13 cellular contexts compared by ENCODE assay signal in genomic region chr1:23010025-23010424, GRCh38. TPM values are rescaled to one million over a fixed set of nuclear protein-coding genes. Genes with fewer than 3 reads are reported as not detected.
DNase-seq lines count a peak whose midpoint lies in the region; ATAC-seq, FAIRE-seq and TF ChIP-seq lines count a peak whose summit lies in the region.
"Not testable (repeated sequence)": the region's sequence is repeated elsewhere in the genome, so short reads cannot be mapped to it uniquely, and the experiment has no call there.
"Had no signal": no experiment of that assay in that cellular context is flagged by ENCODE, and none has a peak within 500 bp of the region (broad histone marks: within the 10 kb centered on the region; RNA-seq: fewer than 3 reads in every experiment).

No MANE protein-coding gene starts in this region.

- not testable (repeated sequence) for TF ChIP-seq POLR2A in HepG2 (IDR thresholded peaks at IDR 0.05; ENCODE audit: insufficient read depth in 1 of 2, low read depth in 2 of 2, low read length in 2 of 2)

- H3K4me3 ChIP-seq in HEK293 (ENCODE audit: low read depth, low read length); PC-3 (ENCODE audit: low read length); SJSA1; epithelial cell of esophagus (ENCODE audit: low read length); HepG2 (replicated peaks in 1 of 3; ENCODE audit: insufficient read depth in 1 of 3, low read depth in 2 of 3, low read length in 3 of 3): not testable (repeated sequence)

- WGBS in HepG2 (ENCODE audit: low lambda C conversion rate), result 60% methylated on average over 8 of the region's 8 CpGs

- in situ Hi-C loops in HepG2 (cut with HindIII; ENCODE audit: extremely low pct_ligation_motif_present, low pct_unique_long_range_greater_than_20kb), result not testable (repeated sequence)

- peaks cover 17% of the 10 kb centered on the region for H3K4me1 Mint-ChIP-seq in MCF 10A (ENCODE audit: insufficient read depth, unreplicated experiment)

- H3K27ac Mint-ChIP-seq in MCF 10A (ENCODE audit: low read depth, unreplicated experiment), result peak overlapping the region; percentile 99

- not testable (repeated sequence) for H3K9me3 ChIP-seq in HEK293 (ENCODE audit: control insufficient read depth, insufficient read depth, low read depth, low read length); PC-3 (ENCODE audit: low read length); SJSA1 (replicated peaks); HepG2 (ENCODE audit: low read length)

- not testable (repeated sequence) for H3K36me3 ChIP-seq in HEK293 (ENCODE audit: control insufficient read depth in 2 of 2, insufficient read depth in 1 of 2, low read length in 2 of 2); PC-3 (ENCODE audit: low read depth, low read length); SJSA1; HepG2 (replicated peaks in 1 of 2; ENCODE audit: control insufficient read depth in 1 of 2, insufficient read depth in 2 of 2, low read length in 2 of 2)

- H3K27ac ChIP-seq in HEK293 (ENCODE audit: extremely low read depth, low read depth, low read length); HepG2 (ENCODE audit: extremely low read length, insufficient read depth, low read length): not testable (repeated sequence)
- H3K27ac ChIP-seq in PC-3 (ENCODE audit: low read length), result peak overlapping the region; percentile 97
- peak overlapping the region; percentile 67 for H3K27ac ChIP-seq in SJSA1

- not testable (repeated sequence) for FAIRE-seq in HepG2 (lab: Jason Lieb, UNC)

- not testable (repeated sequence) for H2AFZ ChIP-seq in PC-3 (ENCODE audit: low read length)
- peak overlapping the region; percentile 42 for H2AFZ ChIP-seq in HepG2 (ENCODE audit: low read length)

- POLR2A ChIA-PET in HEK293 (lab: Yijun Ruan, JAX), result not testable (repeated sequence)
- POLR2A ChIA-PET in PC-3 (lab: Charles Lee; ENCODE audit: unreplicated experiment), result interaction anchor here (0.6 kb wide), 1 partner anchor 346 kb away, joined by 4 read pairs; no protein-coding TSS in a partner anchor
- POLR2A ChIA-PET in MCF 10A (lab: Yijun Ruan, JAX), result interaction anchor here (0.6 to 2.8 kb wide), 3 partner anchors 10 to 22 kb away, joined by 3 to 48 read pairs (median 4); partner anchors contain the start of gene KDM1A
- POLR2A ChIA-PET in HepG2 (lab: Yijun Ruan, JAX), result interaction anchor here (0.8 kb wide), 1 partner anchor 10 kb away, joined by 3 read pairs; no protein-coding TSS in a partner anchor

- not testable (repeated sequence) for TF ChIP-seq RAD21 in HepG2 (CRISPR knock-in tag; IDR thresholded peaks at IDR 0.05)

- not testable (repeated sequence) for H3K27me3 Mint-ChIP-seq in MCF 10A (ENCODE audit: insufficient read depth, unreplicated experiment)

- H3K9me3 Mint-ChIP-seq in MCF 10A (ENCODE audit: unreplicated experiment), result not testable (repeated sequence)

- H3F3A ChIP-seq in PC-3 (ENCODE audit: low read length, unreplicated experiment), result not testable (repeated sequence)

- not testable (repeated sequence) for H4K20me1 ChIP-seq in PC-3 (ENCODE audit: low read length); HepG2 (ENCODE audit: insufficient read depth, low read length)

- not testable (repeated sequence) for BruUV-seq in PC-3 (replicated peaks; lab: Mats Ljungman, UMichigan); MCF 10A (replicated peaks; lab: Mats Ljungman, UMichigan); HepG2 (replicated peaks; lab: Mats Ljungman, UMichigan)

- intact Hi-C loops in PC-3 (cut with micrococcal nuclease), result loop anchor here (2.0 kb wide), 1 partner anchor 33 kb away; no protein-coding TSS in a partner anchor
- intact Hi-C loops in MCF 10A (cut with micrococcal nuclease); HepG2 (cut with micrococcal nuclease; ENCODE audit: unreplicated experiment): not testable (repeated sequence)

- peak overlapping the region; percentile 89 for H3K9ac ChIP-seq in PC-3 (ENCODE audit: low read length)
- not testable (repeated sequence) for H3K9ac ChIP-seq in HepG2 (ENCODE audit: insufficient read depth, low read depth, low read length)

- not testable (repeated sequence) for H3K4me3 Mint-ChIP-seq in MCF 10A (ENCODE audit: unreplicated experiment)

- not testable (repeated sequence) for H3K79me2 ChIP-seq in PC-3 (ENCODE audit: low read length); HepG2 (ENCODE audit: insufficient read depth, low read length)

- CTCF ChIA-PET in HEK293 (lab: Yijun Ruan, JAX); PC-3 (lab: Charles Lee); HepG2 (lab: Yijun Ruan, JAX; ENCODE audit: low intra/inter-chr PET ratio, low total read pairs): not testable (repeated sequence)
- CTCF ChIA-PET in MCF 10A (lab: Yijun Ruan, JAX), result interaction anchor here (0.6 to 0.7 kb wide), 3 partner anchors 27 to 540 kb away, joined by 3 to 4 read pairs (median 3); no protein-coding TSS in a partner anchor

- ATAC-seq in PC-3, HepG2: not testable (repeated sequence)

- not testable (repeated sequence) for TF ChIP-seq EP300 in HepG2 (IDR thresholded peaks at IDR 0.05; ENCODE audit: low read depth in 2 of 2, low read length in 2 of 2); HepG2 (CRISPR knock-in tag; IDR thresholded peaks at IDR 0.05; ENCODE audit: borderline replicate concordance)

- not testable (repeated sequence) for H3K27me3 ChIP-seq in PC-3 (ENCODE audit: low read length); SJSA1 (replicated peaks)
- peaks cover 0 to 13% of the 10 kb centered on the region in 2 experiments; a peak in 1 of 5 replicates for H3K27me3 ChIP-seq in HepG2 (ENCODE audit: control insufficient read depth in 1 of 2, insufficient read depth in 2 of 2, low read length in 2 of 2)

- peak overlapping the region; percentile 73 for H3K4me2 ChIP-seq in PC-3 (ENCODE audit: low read length)
- H3K4me2 ChIP-seq in HepG2 (ENCODE audit: low read depth, low read length), result peak overlapping the region; percentile 27; the same call in 1 of the 2 replicates

- not testable (repeated sequence) for H3K4me1 ChIP-seq in HEK293 (ENCODE audit: control insufficient read depth, insufficient read depth, low read length); HepG2 (ENCODE audit: insufficient read depth, low read length)
- H3K4me1 ChIP-seq in PC-3 (ENCODE audit: insufficient read depth, low read length), result peaks cover 24% of the 10 kb centered on the region
- H3K4me1 ChIP-seq in SJSA1 (replicated peaks), result peaks cover 12% of the 10 kb centered on the region

- H3K9me2 ChIP-seq in PC-3 (replicated peaks; ENCODE audit: low read length), result not testable (repeated sequence)

- TF ChIP-seq CTCF in HEK293 (tag by site-specific recombination; IDR thresholded peaks at IDR 0.05); PC-3 (conservative IDR thresholded peaks at IDR 0.05; ENCODE audit: low read depth, low read length); MCF 10A (IDR thresholded peaks at IDR 0.05; ENCODE audit: unreplicated experiment); epithelial cell of esophagus (IDR thresholded peaks at IDR 0.05; ENCODE audit: insufficient read depth, low read depth, low read length, missing control alignments); HepG2 (CRISPR knock-in tag; IDR thresholded peaks at IDR 0.05): not testable (repeated sequence)

- H3K36me3 Mint-ChIP-seq in MCF 10A (ENCODE audit: insufficient read depth, unreplicated experiment), result not testable (repeated sequence)

- not testable (repeated sequence) for DNase-seq in PC-3; SJSA1 (ENCODE audit: low read depth in 1 of 2, low spot score in 2 of 2); MCF 10A (ENCODE audit: unreplicated experiment); HepG2 (ENCODE audit: low spot score)
- peak; percentile 10 for DNase-seq in epithelial cell of esophagus (ENCODE audit: low read depth)

RNA-seq across cellular contexts. Expression of gene TEX46, which starts 5.6 kb away (rescaled TPM):
- total RNA-seq in PC-3 (2014; rRNA removed) (not detected in 2 replicates), MCF 10A (2022) (0.71 TPM in 1 of 2 replicates, not detected in the other), HepG2 (2016; rRNA removed; fragmentation: Illumina TruSeq; extraction: Trizol) (not detected in 2 replicates)
- not detected in 2 replicates for total RNA-seq in SJSA1 (2014; rRNA removed; shearing (Covaris generic))
- not detected in 2 replicates for total RNA-seq in HepG2 (2016; cell fraction: cytosol; rRNA removed; fragmentation: Illumina TruSeq; extraction: Trizol; ENCODE audit: low read depth)
- not detected in 2 replicates for total RNA-seq in HepG2 (2016; cell fraction: insoluble cytoplasmic fraction; rRNA removed; fragmentation: Illumina TruSeq; extraction: Trizol)
- not detected in 2 replicates for total RNA-seq in HepG2 (2016; cell fraction: membrane; rRNA removed; fragmentation: Illumina TruSeq; extraction: Trizol)
- total RNA-seq in HepG2 (2016; cell fraction: nucleus; rRNA removed; fragmentation: Illumina TruSeq; extraction: Trizol), result not detected in 2 replicates
- not detected in 2 replicates for polyA plus RNA-seq in HepG2 (2011; rRNA removed)
- not detected in 2 replicates for polyA plus RNA-seq in HepG2 (2011; cell fraction: cytosol; rRNA removed)
- polyA plus RNA-seq in HepG2 (2011; cell fraction: nucleus; rRNA removed), result not detected in 2 replicates
- not detected in 2 replicates for polyA plus RNA-seq in HepG2 (2012)
- polyA plus RNA-seq in HepG2 (2016; cell fraction: cytosol; fragmentation: Illumina TruSeq; extraction: Trizol; ENCODE audit: low read depth), result not detected in 2 replicates
- not detected in 2 replicates for polyA plus RNA-seq in HepG2 (2016; cell fraction: insoluble cytoplasmic fraction; fragmentation: Illumina TruSeq; extraction: Trizol; ENCODE audit: low read depth)
- polyA plus RNA-seq in HepG2 (2016; cell fraction: membrane; fragmentation: Illumina TruSeq; extraction: Trizol; ENCODE audit: low read depth), result not detected in 2 replicates
- not detected in 2 replicates for polyA plus RNA-seq in HepG2 (2016; cell fraction: nucleus; fragmentation: Illumina TruSeq; extraction: Trizol; ENCODE audit: insufficient read depth, low read depth)
- polyA minus RNA-seq in HepG2 (2011; rRNA and poly(A)+ RNA removed; ENCODE audit: low replicate concordance), result not detected in 2 replicates
- polyA minus RNA-seq in HepG2 (2011; cell fraction: cytosol; rRNA and poly(A)+ RNA removed), result not detected in 2 replicates
- not detected in 2 replicates for polyA minus RNA-seq in HepG2 (2011; cell fraction: nucleus; rRNA and poly(A)+ RNA removed)
- total RNA-seq: CD4-positive, alpha-beta T cell; Daoy; GM23248; H4 had no signal
- polyA plus RNA-seq: BJ, GM23248, IgD-negative memory B cell had no signal

RNA-seq across cellular contexts. Expression of gene KDM1A, which starts 9.2 kb away (rescaled TPM):
- 186 and 229 TPM in 2 replicates for total RNA-seq in PC-3 (2014; rRNA removed)
- 110 and 116 TPM in 2 replicates for total RNA-seq in SJSA1 (2014; rRNA removed; shearing (Covaris generic))
- total RNA-seq in MCF 10A (2022), result 64.2 and 72.3 TPM in 2 replicates
- total RNA-seq in HepG2 (2016; rRNA removed; fragmentation: Illumina TruSeq; extraction: Trizol), result 173 and 204 TPM in 2 replicates
- total RNA-seq in HepG2 (2016; cell fraction: cytosol; rRNA removed; fragmentation: Illumina TruSeq; extraction: Trizol; ENCODE audit: low read depth), result 37.4 and 41.2 TPM in 2 replicates
- 163 and 183 TPM in 2 replicates for total RNA-seq in HepG2 (2016; cell fraction: insoluble cytoplasmic fraction; rRNA removed; fragmentation: Illumina TruSeq; extraction: Trizol)
- 63.6 and 67.4 TPM in 2 replicates for total RNA-seq in HepG2 (2016; cell fraction: membrane; rRNA removed; fragmentation: Illumina TruSeq; extraction: Trizol)
- 88.0 and 101 TPM in 2 replicates for total RNA-seq in HepG2 (2016; cell fraction: nucleus; rRNA removed; fragmentation: Illumina TruSeq; extraction: Trizol)
- polyA plus RNA-seq in HepG2 (2011; rRNA removed), result 71.8 and 81.3 TPM in 2 replicates
- 79.1 and 88.1 TPM in 2 replicates for polyA plus RNA-seq in HepG2 (2011; cell fraction: cytosol; rRNA removed)
- 76.8 and 77.0 TPM in 2 replicates for polyA plus RNA-seq in HepG2 (2011; cell fraction: nucleus; rRNA removed)
- polyA plus RNA-seq in HepG2 (2012), result 55.3 and 71.8 TPM in 2 replicates
- 14.2 and 15.7 TPM in 2 replicates for polyA plus RNA-seq in HepG2 (2016; cell fraction: cytosol; fragmentation: Illumina TruSeq; extraction: Trizol; ENCODE audit: low read depth)
- polyA plus RNA-seq in HepG2 (2016; cell fraction: insoluble cytoplasmic fraction; fragmentation: Illumina TruSeq; extraction: Trizol; ENCODE audit: low read depth), result 163 and 165 TPM in 2 replicates
- polyA plus RNA-seq in HepG2 (2016; cell fraction: membrane; fragmentation: Illumina TruSeq; extraction: Trizol; ENCODE audit: low read depth), result 27.3 and 35.0 TPM in 2 replicates
- polyA plus RNA-seq in HepG2 (2016; cell fraction: nucleus; fragmentation: Illumina TruSeq; extraction: Trizol; ENCODE audit: insufficient read depth, low read depth), result 123 and 125 TPM in 2 replicates
- 135 and 154 TPM in 2 replicates for polyA minus RNA-seq in HepG2 (2011; rRNA and poly(A)+ RNA removed; ENCODE audit: low replicate concordance)
- polyA minus RNA-seq in HepG2 (2011; cell fraction: cytosol; rRNA and poly(A)+ RNA removed), result 42.9 and 46.2 TPM in 2 replicates
- polyA minus RNA-seq in HepG2 (2011; cell fraction: nucleus; rRNA and poly(A)+ RNA removed), result 52.4 and 57.6 TPM in 2 replicates

RNA-seq across cellular contexts. Expression of gene LACTBL1, which starts 37.4 kb away (rescaled TPM):
- total RNA-seq in PC-3 (2014; rRNA removed) (not detected in 2 replicates), MCF 10A (2022) (not detected in 2 replicates), HepG2 (2016; rRNA removed; fragmentation: Illumina TruSeq; extraction: Trizol) (0.90 and 1.3 TPM in 2 replicates)
- total RNA-seq in SJSA1 (2014; rRNA removed; shearing (Covaris generic)), result not detected in 2 replicates
- total RNA-seq in HepG2 (2016; cell fraction: cytosol; rRNA removed; fragmentation: Illumina TruSeq; extraction: Trizol; ENCODE audit: low read depth), result not detected in 2 replicates
- total RNA-seq in HepG2 (2016; cell fraction: insoluble cytoplasmic fraction; rRNA removed; fragmentation: Illumina TruSeq; extraction: Trizol), result 0.76 and 1.6 TPM in 2 replicates
- 0.34 and 0.48 TPM in 2 replicates for total RNA-seq in HepG2 (2016; cell fraction: membrane; rRNA removed; fragmentation: Illumina TruSeq; extraction: Trizol)
- total RNA-seq in HepG2 (2016; cell fraction: nucleus; rRNA removed; fragmentation: Illumina TruSeq; extraction: Trizol), result 0.94 and 1.2 TPM in 2 replicates
- polyA plus RNA-seq in HepG2 (2011; rRNA removed), result 0.12 and 0.37 TPM in 2 replicates
- 0.21 and 0.29 TPM in 2 replicates for polyA plus RNA-seq in HepG2 (2011; cell fraction: cytosol; rRNA removed)
- polyA plus RNA-seq in HepG2 (2011; cell fraction: nucleus; rRNA removed), result 1.2 and 1.4 TPM in 2 replicates
- 0.13 and 0.38 TPM in 2 replicates for polyA plus RNA-seq in HepG2 (2012)
- polyA plus RNA-seq in HepG2 (2016; cell fraction: cytosol; fragmentation: Illumina TruSeq; extraction: Trizol; ENCODE audit: low read depth), result not detected in 2 replicates
- polyA plus RNA-seq in HepG2 (2016; cell fraction: insoluble cytoplasmic fraction; fragmentation: Illumina TruSeq; extraction: Trizol; ENCODE audit: low read depth), result 0.60 and 0.66 TPM in 2 replicates
- polyA plus RNA-seq in HepG2 (2016; cell fraction: membrane; fragmentation: Illumina TruSeq; extraction: Trizol; ENCODE audit: low read depth), result 0.13 and 0.24 TPM in 2 replicates
- 0.77 and 0.93 TPM in 2 replicates for polyA plus RNA-seq in HepG2 (2016; cell fraction: nucleus; fragmentation: Illumina TruSeq; extraction: Trizol; ENCODE audit: insufficient read depth, low read depth)
- 1.2 TPM in 1 of 2 replicates, not detected in the other for polyA minus RNA-seq in HepG2 (2011; rRNA and poly(A)+ RNA removed; ENCODE audit: low replicate concordance)
- 0.49 TPM in 1 of 2 replicates, not detected in the other for polyA minus RNA-seq in HepG2 (2011; cell fraction: cytosol; rRNA and poly(A)+ RNA removed)
- not detected in 2 replicates for polyA minus RNA-seq in HepG2 (2011; cell fraction: nucleus; rRNA and poly(A)+ RNA removed)
- total RNA-seq: Caco-2; CD4-positive, alpha-beta T cell; Daoy; GM23248; H4 had no signal
- polyA plus RNA-seq: BJ, GM23248, IgD-negative memory B cell had no signal
